8 cellular contexts compared by ENCODE assay signal in genomic region chr10:114471906-114472873, GRCh38.
DNase-seq lines count a peak whose midpoint lies in the region; ATAC-seq and TF ChIP-seq lines count a peak whose summit lies in the region.

No MANE protein-coding gene starts in this region.

- no peak overlapping the region for H3K4me3 ChIP-seq in psoas muscle

- no peaks in the 10 kb centered on the region for H3K27me3 ChIP-seq in psoas muscle (ENCODE audit: insufficient read depth in 3 of 3, low read length in 2 of 3)

- no peak for TF ChIP-seq CTCF in psoas muscle (IDR thresholded peaks at IDR 0.05)

- WGBS in psoas muscle, 3 donors, result 58 to 62% (median 60%) methylated on average over 11 of the region's 11 CpGs

- ATAC-seq in psoas muscle, result peak; percentile 46 to 57 (median 49)
- ATAC-seq in HG02678 (IDR thresholded peaks at IDR 0.05; ENCODE audit: unreplicated experiment), result no peak

- no peak overlapping the region for H3K27ac ChIP-seq in psoas muscle

- DNase-seq in NCI-H1092 treated with DMSO at 0.1 percent for 48 hours (lab: John Stamatoyannopoulos, UW), result peak; percentile 30
- DNase-seq in NCI-H1092 (lab: John Stamatoyannopoulos, UW), result no peak
- peak; percentile 9 for DNase-seq in NCI-H2196 treated with DMSO at 0.1 percent for 48 hours (lab: John Stamatoyannopoulos, UW; ENCODE audit: unreplicated experiment)
- peak; percentile 58 for DNase-seq in cerebellar cortex (ENCODE audit: low spot score)
- DNase-seq in psoas muscle, result no peak
- DNase-seq in activated effector memory CD4-positive, alpha-beta T cell treated with Interleukin-2 at 50 U/mL for 16 hours, result no peak
- DNase-seq in AG08396 (ENCODE audit: low spot score), result no peak

- no peaks in the 10 kb centered on the region for H3K36me3 ChIP-seq in psoas muscle (ENCODE audit: insufficient read depth in 1 of 2, low read depth in 1 of 2)

- intact Hi-C loops in psoas muscle (cut with DNase I), result loop anchor here (2.0 to 10.0 kb wide), 4 partner anchors 73 to 653 kb away; no protein-coding TSS in a partner anchor

- no peaks in the 10 kb centered on the region for H3K9me3 ChIP-seq in psoas muscle

- peaks cover 3% of the 10 kb centered on the region for H3K4me1 ChIP-seq in psoas muscle

Comparison
In these comparisons a context has a peak if more than half of its experiments do, and no peak if none do; other contexts are left out.
1. DNase-seq: peak in NCI-H1092 treated with DMSO at 0.1 percent for 48 hours (single experiment), NCI-H2196 treated with DMSO at 0.1 percent for 48 hours (single experiment) and cerebellar cortex (single experiment); none in NCI-H1092 (single experiment), psoas muscle (0 of 2), activated effector memory CD4-positive, alpha-beta T cell treated with Interleukin-2 at 50 U/mL for 16 hours (single experiment) and AG08396 (single experiment).